9 cellular contexts compared by ENCODE assay signal in the genomic region with DNA sequence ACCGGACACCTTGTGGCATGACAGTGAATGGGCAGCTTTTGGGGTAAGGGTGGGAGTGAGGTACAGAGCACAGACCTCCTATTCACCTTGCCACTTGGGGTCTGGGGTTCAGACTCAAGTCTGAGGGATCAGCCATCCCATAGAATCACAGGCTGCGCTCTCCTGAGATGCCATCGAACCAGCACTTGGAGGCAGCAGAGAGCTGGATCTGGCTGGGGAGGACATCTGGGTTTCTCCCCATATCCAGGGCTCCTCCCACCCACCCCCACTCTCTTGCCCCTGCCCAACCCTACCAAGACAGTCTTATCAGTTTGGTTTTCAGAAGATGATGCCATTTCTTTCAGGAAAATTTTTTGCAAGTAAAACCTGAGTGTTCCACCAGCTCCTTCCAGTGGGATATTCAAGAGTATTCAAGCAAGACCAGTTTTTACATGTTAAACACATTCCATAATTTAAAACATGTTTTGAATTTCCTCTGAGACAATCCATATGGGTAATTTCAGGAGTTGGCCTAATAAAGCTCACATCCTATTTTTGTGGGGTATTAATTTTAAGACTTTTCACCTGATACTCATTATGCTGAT. TPM values are rescaled to one million over a fixed set of nuclear protein-coding genes. Genes with fewer than 3 reads are reported as not detected.
DNase-seq lines count a peak whose midpoint lies in the region; ATAC-seq, FAIRE-seq and TF ChIP-seq lines count a peak whose summit lies in the region.
"Had no signal": no experiment of that assay in that cellular context is flagged by ENCODE, and none has a peak within 500 bp of the region (broad histone marks: within the 10 kb centered on the region; RNA-seq: fewer than 3 reads in every experiment).

No MANE protein-coding gene starts in this region.

- WGBS in adrenal gland, 4 donors: 0 to 18% (median 14%) methylated on average over 2 to 3 of the region's 3 CpGs
- 13 to 37% methylated on average over 3 of the region's 3 CpGs for WGBS in sigmoid colon, 2 donors

- DNase-seq in COLO668 (lab: John Stamatoyannopoulos, UW; ENCODE audit: unreplicated experiment): peak; percentile 42
- DNase-seq in GM19239 (ENCODE audit: insufficient read length, low spot score): peak; percentile 35
- DNase-seq in NCI-H526 (lab: John Stamatoyannopoulos, UW): peak; percentile 53 to 83
- peak; percentile 38 to 67 (median 64) for DNase-seq in adrenal gland
- peak; percentile 28 for DNase-seq in left ventricle myocardium inferior
- DNase-seq in sigmoid colon: peak; percentile 77

- H3K4me1 ChIP-seq in adrenal gland (replicated peaks in 1 of 2) (no peaks in the 10 kb centered on the region), left ventricle myocardium inferior (no peaks in the 10 kb centered on the region), sigmoid colon (no peaks in the 10 kb centered on the region)

- no peak overlapping the region for H3K27ac ChIP-seq in adrenal gland
- no peak overlapping the region for H3K27ac ChIP-seq in left ventricle myocardium inferior (replicated peaks)
- no peak overlapping the region for H3K27ac ChIP-seq in sigmoid colon

- H3K9me3 ChIP-seq in adrenal gland (replicated peaks in 1 of 3) (no peaks in the 10 kb centered on the region), left ventricle myocardium inferior (replicated peaks) (no peaks in the 10 kb centered on the region), sigmoid colon (no peaks in the 10 kb centered on the region)

- TF ChIP-seq CTCF in adrenal gland (IDR thresholded peaks at IDR 0.05) (peak; percentile 37 to 66 (median 54)), left ventricle myocardium inferior (IDR thresholded peaks at IDR 0.05; ENCODE audit: borderline replicate concordance) (peak; percentile 77), sigmoid colon (IDR thresholded peaks at IDR 0.05) (peak; percentile 13 to 70 (median 40))

- no peak for FAIRE-seq in GM19239 (lab: Jason Lieb, UNC)

- TF ChIP-seq EP300 in sigmoid colon (IDR thresholded peaks at IDR 0.05): no peak

- ATAC-seq in GM19455 (IDR thresholded peaks at IDR 0.05; ENCODE audit: unreplicated experiment): no peak
- no peak for ATAC-seq in HG02610 (IDR thresholded peaks at IDR 0.05; ENCODE audit: unreplicated experiment)

- H3K27me3 ChIP-seq in adrenal gland: no peaks in the 10 kb centered on the region
- H3K27me3 ChIP-seq in left ventricle myocardium inferior (ENCODE audit: low read depth): no peaks in the 10 kb centered on the region
- H3K27me3 ChIP-seq in sigmoid colon: no peaks in the 10 kb centered on the region

- intact Hi-C loops in adrenal gland (cut with DNase I): loop anchor here in 1 of 2 donors (5.0 kb wide), 1 partner anchor 39 kb away; no protein-coding TSS in a partner anchor
- intact Hi-C loops in left ventricle myocardium inferior (cut with micrococcal nuclease): no loop called here
- intact Hi-C loops in sigmoid colon (cut with DNase I): loop anchor here (1.0 to 2.0 kb wide), 2 partner anchors 37 to 152 kb away; no protein-coding TSS in a partner anchor

- TF ChIP-seq POLR2A in adrenal gland (IDR thresholded peaks at IDR 0.05) (no peak), sigmoid colon (IDR thresholded peaks at IDR 0.05) (no peak)

- H3K36me3 ChIP-seq in adrenal gland (replicated peaks in 1 of 2): no peaks in the 10 kb centered on the region
- no peaks in the 10 kb centered on the region for H3K36me3 ChIP-seq in left ventricle myocardium inferior
- no peaks in the 10 kb centered on the region for H3K36me3 ChIP-seq in sigmoid colon

- H3K4me3 ChIP-seq in adrenal gland (no peak overlapping the region), left ventricle myocardium inferior (no peak overlapping the region), sigmoid colon (no peak overlapping the region)

RNA-seq across cellular contexts. Expression of gene TEX44, which starts 29.2 kb away (rescaled TPM):
- not detected for total RNA-seq in adrenal gland
- polyA plus RNA-seq in adrenal gland: not detected
- not detected for total RNA-seq in left ventricle myocardium inferior
- total RNA-seq in sigmoid colon: not detected
- polyA plus RNA-seq in sigmoid colon: not detected
- total RNA-seq: T-helper 2 cell treated with Interferon-gamma antibody and Interleukin-4, amounts not matched to agents 100 ng/mL and 5 ng/mL, for 36 hours had no signal

RNA-seq across cellular contexts. Expression of gene NMUR1, which starts 33.2 kb away (rescaled TPM):
- total RNA-seq in adrenal gland: 1 to 10 TPM in 5 of 8 donors, under 1 TPM in 3; 0.32 to 3.2 (median 1.5) TPM
- polyA plus RNA-seq in adrenal gland: 1 to 10 TPM in 2 of 3 donors, under 1 TPM in 1; 0.40 to 1.3 (median 1.2) TPM
- total RNA-seq in left ventricle myocardium inferior: 0.41 TPM
- under 1 TPM in 3 of 4 donors, not detected in 1; 0.14 to 0.36 (median 0.16) TPM for total RNA-seq in sigmoid colon
- polyA plus RNA-seq in sigmoid colon: under 1 TPM in 2 of 3 donors, not detected in 1; 0.23 to 0.28 TPM
